11 cellular contexts compared by ENCODE assay signal in the genomic region with DNA sequence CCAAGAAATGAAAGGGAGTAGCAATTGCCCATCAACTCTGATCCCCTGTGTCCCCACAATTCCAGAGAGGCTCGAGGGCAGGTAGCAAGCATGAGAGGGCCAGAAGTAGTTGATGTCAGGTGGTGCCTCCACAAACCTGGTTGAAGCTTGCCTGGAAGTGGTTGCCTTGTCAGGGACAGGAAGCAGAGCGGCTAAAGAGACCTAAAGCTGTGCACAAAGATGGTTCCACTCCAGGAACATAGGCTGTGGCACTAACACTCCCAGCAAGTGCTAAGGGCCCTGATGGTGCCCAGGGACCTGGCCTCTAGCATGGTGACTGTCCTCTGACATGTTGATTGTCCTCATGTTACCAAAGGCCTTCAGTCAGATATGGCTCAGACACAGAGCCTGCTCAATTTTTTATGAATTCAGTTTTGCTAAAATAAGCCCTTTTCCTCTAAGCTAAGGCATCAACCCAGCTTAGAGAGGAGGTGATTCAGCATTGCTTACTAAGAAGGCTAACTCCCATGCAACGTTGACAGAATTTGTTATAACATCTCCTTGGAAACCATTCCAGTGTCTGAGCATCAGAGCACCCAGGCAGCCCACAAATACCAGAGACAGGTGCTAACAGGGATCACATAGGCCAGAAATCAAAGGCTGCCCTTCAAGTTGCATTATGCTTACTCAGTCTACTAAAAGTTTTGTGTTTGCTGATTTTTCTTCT.
A peak's percentile ranks its signal among the peaks of the same experiment; 100 is the strongest.
DNase-seq lines count a peak whose midpoint lies in the region; ATAC-seq and TF ChIP-seq lines count a peak whose summit lies in the region.
"Had no signal": no experiment of that assay in that cellular context is flagged by ENCODE, and none has a peak within 500 bp of the region (broad histone marks: within the 10 kb centered on the region; RNA-seq: fewer than 3 reads in every experiment).

No MANE protein-coding gene starts in this region.

- POLR2A ChIA-PET in AG04450 (lab: Yijun Ruan, JAX), result no interaction called here

- DNase-seq in AG04450 (ENCODE audit: low read depth, low spot score) (peak; percentile 68), EL (peak; percentile 11), kidney epithelial cell (ENCODE audit: low read depth) (peak; percentile 97), GM10266 (ENCODE audit: extremely low spot score) (no peak), NCI-H2227 (lab: John Stamatoyannopoulos, UW; ENCODE audit: unreplicated experiment) (no peak), NCI-H526 treated with DMSO at 0.1 percent for 48 hours (lab: John Stamatoyannopoulos, UW) (no peak)
- DNase-seq: hippocampal formation, retina had no signal

- H3K9me3 ChIP-seq in AG04450 (ENCODE audit: control insufficient read depth, insufficient read depth, low read length), result no peaks in the 10 kb centered on the region

- H3K27me3 ChIP-seq in AG04450 (ENCODE audit: control insufficient read depth, insufficient read depth, low read length) (no peaks in the 10 kb centered on the region), kidney epithelial cell (ENCODE audit: control insufficient read depth, insufficient read depth, low read length) (no peaks in the 10 kb centered on the region)

- H3K27ac Mint-ChIP-seq in activated T-helper 17 cell treated with anti-CD3 and anti-CD28 coated beads, Interleukin-2, amount 50 U/mL, for 72 hours, result peak overlapping the region; percentile 6

- H3K27ac ChIP-seq in AG04450 (ENCODE audit: low read depth, low read length), result peak overlapping the region; percentile 66

- ATAC-seq in activated T-helper 17 cell treated with anti-CD3 and anti-CD28 coated beads, Interleukin-2, amount 50 U/mL, for 72 hours (replicated peaks), result peak; percentile 3
- ATAC-seq in HG03135 (IDR thresholded peaks at IDR 0.05; ENCODE audit: unreplicated experiment), result no peak
- ATAC-seq: Right ventricle myocardium inferior had no signal

- H3K4me3 Mint-ChIP-seq in activated T-helper 17 cell treated with anti-CD3 and anti-CD28 coated beads, Interleukin-2, amount 50 U/mL, for 72 hours, result peak overlapping the region; percentile 24

- H3K36me3 ChIP-seq in kidney epithelial cell (ENCODE audit: control insufficient read depth, insufficient read depth, low read length), result no peaks in the 10 kb centered on the region

- CTCF ChIA-PET in AG04450 (lab: Charles Lee), result no interaction called here

- TF ChIP-seq CTCF in AG04450 (IDR thresholded peaks at IDR 0.05; ENCODE audit: low read depth, low read length), result no peak
- no peak for TF ChIP-seq CTCF in kidney epithelial cell (IDR thresholded peaks at IDR 0.05; ENCODE audit: insufficient read depth, low read length, poor library complexity, severe bottlenecking)
- no peak for TF ChIP-seq CTCF in GM10266 (IDR thresholded peaks at IDR 0.05; ENCODE audit: control insufficient read depth, insufficient read depth, low read depth, missing control alignments)

- peaks cover 13% of the 10 kb centered on the region for H3K4me1 Mint-ChIP-seq in activated T-helper 17 cell treated with anti-CD3 and anti-CD28 coated beads, Interleukin-2, amount 50 U/mL, for 72 hours

- H3K4me3 ChIP-seq in AG04450 (ENCODE audit: low read depth, low read length), result no peak overlapping the region
- no peak overlapping the region for H3K4me3 ChIP-seq in kidney epithelial cell (ENCODE audit: low read depth, low read length)

- H3K9me3 Mint-ChIP-seq in activated T-helper 17 cell treated with anti-CD3 and anti-CD28 coated beads, Interleukin-2, amount 50 U/mL, for 72 hours, result peaks cover 6% of the 10 kb centered on the region

- no peaks in the 10 kb centered on the region for H3K36me3 Mint-ChIP-seq in activated T-helper 17 cell treated with anti-CD3 and anti-CD28 coated beads, Interleukin-2, amount 50 U/mL, for 72 hours (ENCODE audit: low read depth)

- H3K27me3 Mint-ChIP-seq in activated T-helper 17 cell treated with anti-CD3 and anti-CD28 coated beads, Interleukin-2, amount 50 U/mL, for 72 hours, result peaks cover 4% of the 10 kb centered on the region

Comparison
In these comparisons a context has a peak if more than half of its experiments do, and no peak if none do; other contexts are left out.
1. DNase-seq: peak in AG04450 (single experiment), EL (single experiment) and kidney epithelial cell (single experiment); none in GM10266 (single experiment), NCI-H2227 (single experiment) and NCI-H526 treated with DMSO at 0.1 percent for 48 hours (single experiment).